ENCODE assay signal across 1 cellular context in the genomic region with DNA sequence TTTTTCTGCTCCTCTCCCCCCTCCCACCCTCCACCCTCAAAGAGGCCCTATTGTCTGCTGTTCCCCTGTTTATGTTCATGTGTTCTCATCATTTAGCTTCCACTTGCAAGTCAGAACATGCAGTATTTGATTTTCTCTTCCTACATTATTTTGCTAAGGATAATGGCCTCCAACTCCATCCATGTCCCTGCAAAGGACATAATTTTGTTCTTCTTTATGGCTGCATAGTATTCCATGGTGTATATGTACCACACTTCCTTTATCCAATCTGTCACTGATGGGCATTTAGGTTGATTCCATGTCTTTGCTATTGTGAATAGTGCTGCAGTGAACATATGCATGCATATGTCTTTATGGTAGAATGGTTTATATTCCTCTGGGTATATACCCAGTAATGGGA. TPM values are rescaled to one million over a fixed set of nuclear protein-coding genes. Genes with fewer than 3 reads are reported as not detected.
"Had no signal": no experiment of that assay in that cellular context is flagged by ENCODE, and none has a peak within 500 bp of the region (broad histone marks: within the 10 kb centered on the region; RNA-seq: fewer than 3 reads in every experiment).

No MANE protein-coding gene starts in this region.

RNA-seq across cellular contexts. Expression of a gene that starts 51.2 kb away (rescaled TPM):
- polyA plus RNA-seq: IgD-negative memory B cell had no signal
